ENCODE assay signal across 9 cellular contexts in the genomic region with DNA sequence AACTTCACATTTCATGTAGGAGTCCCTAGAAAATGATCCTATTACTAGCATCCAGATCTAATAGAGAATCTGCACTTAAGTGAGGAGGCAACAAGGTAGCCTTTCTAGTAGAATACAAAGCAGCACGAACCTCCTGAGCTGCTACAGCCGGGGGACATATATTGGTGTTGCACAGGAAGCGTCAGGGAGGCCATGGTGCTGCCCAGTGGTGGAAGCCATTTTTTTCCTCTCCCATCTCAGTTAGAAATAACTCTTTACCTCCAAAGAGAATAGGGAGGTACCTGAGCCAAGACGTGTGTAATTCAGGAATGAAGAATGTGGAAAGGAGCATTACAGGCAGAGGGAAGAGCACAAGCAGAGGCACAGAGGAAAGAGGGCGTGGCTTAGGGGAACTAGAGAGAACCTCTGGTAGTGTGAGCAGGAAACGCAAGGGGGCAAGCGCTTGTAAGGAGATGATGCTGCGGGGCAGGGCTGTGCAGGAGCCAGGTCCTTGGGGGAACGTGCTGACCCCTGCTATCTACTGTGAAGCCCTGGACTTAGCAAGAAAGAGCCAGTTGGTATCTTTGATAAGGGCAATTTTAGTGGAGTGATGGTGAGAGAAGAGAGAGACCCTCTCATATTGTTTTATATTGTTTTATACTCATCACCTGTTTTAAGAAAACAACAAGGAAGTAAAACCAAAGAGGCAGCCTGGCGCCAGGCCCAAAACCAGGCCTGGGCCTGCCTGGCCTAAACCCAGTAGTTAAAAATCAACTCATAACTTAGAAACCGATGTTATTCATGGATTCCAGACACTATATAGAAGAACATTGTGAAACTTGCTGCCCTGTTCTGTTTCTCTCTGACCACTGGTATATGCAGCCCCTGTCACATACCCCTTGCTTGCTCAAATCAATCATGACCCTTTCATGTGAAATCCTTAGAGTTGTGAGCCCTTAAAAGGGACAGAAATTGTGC. TPM values are rescaled to one million over a fixed set of nuclear protein-coding genes. Genes with fewer than 3 reads are reported as not detected.
DNase-seq lines count a peak whose midpoint lies in the region; ATAC-seq and TF ChIP-seq lines count a peak whose summit lies in the region.
"Had no signal": no experiment of that assay in that cellular context is flagged by ENCODE, and none has a peak within 500 bp of the region (broad histone marks: within the 10 kb centered on the region; RNA-seq: fewer than 3 reads in every experiment).

No MANE protein-coding gene starts in this region.

- no peaks in the 10 kb centered on the region for H3K79me2 ChIP-seq in mammary epithelial cell (ENCODE audit: insufficient read depth, low read length)

- H3K36me3 ChIP-seq in mammary epithelial cell (ENCODE audit: insufficient read depth, low read length) (no peaks in the 10 kb centered on the region), right lobe of liver (no peaks in the 10 kb centered on the region)
- H3K36me3 ChIP-seq: BLaER1 treated with 17β-estradiol and CSF1 and Interleukin-3, amounts not matched to agents 10 nM and 100 nM had no signal

- intact Hi-C loops in mammary epithelial cell (cut with micrococcal nuclease) = loop anchor here (2.0 to 5.0 kb wide), 2 partner anchors 50 to 93 kb away; a partner anchor contains a TSS
- intact Hi-C loops in MCF 10A (cut with micrococcal nuclease) = no loop called here
- intact Hi-C loops in right lobe of liver (cut with DNase I) = no loop called here

- H3K4me3 ChIP-seq in mammary epithelial cell (replicated peaks in 1 of 3; ENCODE audit: insufficient read depth in 1 of 3, low read depth in 2 of 3, low read length in 3 of 3) (no peak overlapping the region), right lobe of liver (no peak overlapping the region)
- H3K4me3 ChIP-seq: BLaER1 treated with 17β-estradiol and CSF1 and Interleukin-3, amounts not matched to agents 10 nM and 100 nM had no signal

- peaks cover 17% of the 10 kb centered on the region for H3K4me1 Mint-ChIP-seq in MCF 10A (ENCODE audit: insufficient read depth, unreplicated experiment)
- H3K4me1 Mint-ChIP-seq in activated T-cell treated with anti-CD3 and anti-CD28 coated beads, Interleukin-2, amount 50 U/mL, for 4 hours (ENCODE audit: low read depth) = peaks cover 54% of the 10 kb centered on the region

- no peak overlapping the region for H3K27ac Mint-ChIP-seq in MCF 10A (ENCODE audit: low read depth, unreplicated experiment)

- 73% methylated on average over 10 of the region's 11 CpGs for WGBS in mammary epithelial cell (ENCODE audit: low coverage, missing lambda C conversion rate)
- 60% methylated on average over 5 of the region's 11 CpGs for WGBS in right lobe of liver (ENCODE audit: insufficient coverage, low coverage, low lambda C conversion rate, missing lambda C conversion rate)

- H3K27me3 ChIP-seq in mammary epithelial cell (ENCODE audit: insufficient read depth, low read length) (no peaks in the 10 kb centered on the region), right lobe of liver (no peaks in the 10 kb centered on the region)

- ATAC-seq in activated T-cell treated with anti-CD3 and anti-CD28 coated beads, Interleukin-2, amount 50 U/mL, for 4 hours = peak; percentile 86
- peak; percentile 26 to 51 (median 40) for ATAC-seq in right lobe of liver
- no peak for ATAC-seq in GM19035 (IDR thresholded peaks at IDR 0.05; ENCODE audit: unreplicated experiment)

- H3K4me1 ChIP-seq in mammary epithelial cell (ENCODE audit: insufficient read depth, low read length) = peaks cover 5% of the 10 kb centered on the region
- H3K4me1 ChIP-seq in right lobe of liver = peaks cover 0 to 24% (median 9%) of the 10 kb centered on the region in 4 donors

- no peaks in the 10 kb centered on the region for H4K20me1 ChIP-seq in mammary epithelial cell (ENCODE audit: insufficient read depth, low read length)

- no peak for DNase-seq in mammary epithelial cell
- no peak for DNase-seq in MCF 10A (ENCODE audit: unreplicated experiment)
- peak; percentile 42 for DNase-seq in activated T-cell treated with anti-CD3 and anti-CD28 coated beads, Interleukin-2, amount 50 U/mL, for 4 hours
- DNase-seq in right lobe of liver = no peak
- DNase-seq in SW480 (ENCODE audit: low spot score) = no peak
- no peak for DNase-seq in NK-92 treated with Interleukin-12 subunit alpha and Interleukin-12 subunit beta, amount 100 ng/mL, for 24 hours (lab: John Stamatoyannopoulos, UW)
- no peak for DNase-seq in substantia nigra (lab: John Stamatoyannopoulos, UW)

- no peak overlapping the region for H3K4me3 Mint-ChIP-seq in MCF 10A (ENCODE audit: unreplicated experiment)
- peak overlapping the region; percentile 58 for H3K4me3 Mint-ChIP-seq in activated T-cell treated with anti-CD3 and anti-CD28 coated beads, Interleukin-2, amount 50 U/mL, for 4 hours

- BruUV-seq in mammary epithelial cell (replicated peaks; lab: Mats Ljungman, UMichigan) (no TSS peak), MCF 10A (replicated peaks; lab: Mats Ljungman, UMichigan) (no TSS peak)

- CTCF ChIA-PET in mammary epithelial cell (lab: Charles Lee; ENCODE audit: low non-redundant PET) = no interaction called here
- CTCF ChIA-PET in MCF 10A (lab: Yijun Ruan, JAX) = interaction anchor here (0.7 to 2.0 kb wide), 8 partner anchors 19 to 161 kb away, joined by 3 to 10 read pairs (median 6); no protein-coding TSS in a partner anchor

- TF ChIP-seq POLR2A in right lobe of liver (IDR thresholded peaks at IDR 0.05) = no peak

- no peaks in the 10 kb centered on the region for H3K27me3 Mint-ChIP-seq in MCF 10A (ENCODE audit: insufficient read depth, unreplicated experiment)
- no peaks in the 10 kb centered on the region for H3K27me3 Mint-ChIP-seq in activated T-cell treated with anti-CD3 and anti-CD28 coated beads, Interleukin-2, amount 50 U/mL, for 4 hours (ENCODE audit: low read depth)

- dilution Hi-C loops in mammary epithelial cell (cut with HindIII; ENCODE audit: low sequenced_read_pairs) = loop anchor here (5.0 kb wide), 2 partner anchors 43 to 153 kb away; no protein-coding TSS in a partner anchor

- H3K4me2 ChIP-seq in mammary epithelial cell (ENCODE audit: insufficient read depth, low read depth, low read length) = no peak overlapping the region
- H3K4me2 ChIP-seq: BLaER1 treated with 17β-estradiol and CSF1 and Interleukin-3, amounts not matched to agents 10 nM and 100 nM had no signal

- H3K9ac ChIP-seq in mammary epithelial cell (ENCODE audit: insufficient read depth, low read length) = no peak overlapping the region
- H3K9ac ChIP-seq: BLaER1 treated with 17β-estradiol and CSF1 and Interleukin-3, amounts not matched to agents 10 nM and 100 nM had no signal

- H2AFZ ChIP-seq in mammary epithelial cell (ENCODE audit: low read depth, low read length) = peak overlapping the region; percentile 89

- POLR2A ChIA-PET in MCF 10A (lab: Yijun Ruan, JAX) = interaction anchor here (0.6 to 2.0 kb wide), 2 partner anchors 27 to 52 kb away, joined by 3 to 5 read pairs; no protein-coding TSS in a partner anchor

- H3K36me3 Mint-ChIP-seq in MCF 10A (ENCODE audit: insufficient read depth, unreplicated experiment) = no peaks in the 10 kb centered on the region
- no peaks in the 10 kb centered on the region for H3K36me3 Mint-ChIP-seq in activated T-cell treated with anti-CD3 and anti-CD28 coated beads, Interleukin-2, amount 50 U/mL, for 4 hours (ENCODE audit: insufficient read depth)

- no peak for TF ChIP-seq CTCF in mammary epithelial cell (conservative IDR thresholded peaks at IDR 0.05 in 1 of 2, IDR thresholded peaks at IDR 0.05 in 1 of 2; ENCODE audit: extremely low read depth in 1 of 2, insufficient read depth in 1 of 2, low read depth in 1 of 2, low read length in 2 of 2)
- TF ChIP-seq CTCF in MCF 10A (IDR thresholded peaks at IDR 0.05; ENCODE audit: unreplicated experiment) = no peak
- TF ChIP-seq CTCF in right lobe of liver (IDR thresholded peaks at IDR 0.05) = no peak

- H3K27ac ChIP-seq in mammary epithelial cell (ENCODE audit: insufficient read depth, low read depth, low read length) (no peak overlapping the region), right lobe of liver (peak overlapping the region; percentile 7 to 75 (median 60)), substantia nigra (ENCODE audit: low read depth, low read length, poor library complexity, severe bottlenecking) (no peak overlapping the region)
- H3K27ac ChIP-seq: BLaER1 treated with 17β-estradiol and CSF1 and Interleukin-3, amounts not matched to agents 10 nM and 100 nM had no signal

- no peaks in the 10 kb centered on the region for H3K9me3 Mint-ChIP-seq in MCF 10A (ENCODE audit: unreplicated experiment)
- no peaks in the 10 kb centered on the region for H3K9me3 Mint-ChIP-seq in activated T-cell treated with anti-CD3 and anti-CD28 coated beads, Interleukin-2, amount 50 U/mL, for 4 hours

- no peaks in the 10 kb centered on the region for H3K9me3 ChIP-seq in mammary epithelial cell (replicated peaks; ENCODE audit: insufficient read depth, low read length)
- H3K9me3 ChIP-seq in right lobe of liver = no peaks in the 10 kb centered on the region
- H3K9me3 ChIP-seq: BLaER1 treated with 17β-estradiol and CSF1 and Interleukin-3, amounts not matched to agents 10 nM and 100 nM had no signal

- in situ Hi-C loops in mammary epithelial cell (cut with MboI; ENCODE audit: low sequenced_read_pairs in 2 of 2) = loop anchor here (5.0 to 10.0 kb wide), 2 partner anchors 148 to 150 kb away; no protein-coding TSS in a partner anchor

RNA-seq across cellular contexts. Expression of a gene that starts 50.0 kb away (rescaled TPM):
- total RNA-seq in mammary epithelial cell (10 to 100 TPM; 12.0 to 31.0 TPM), MCF 10A (2022) (11.4 and 12.9 TPM in 2 replicates), right lobe of liver (100 to 1,000 TPM in 2 of 6 experiments, 10 to 100 TPM in 4; 61.9 to 167 (median 84.4) TPM)
- polyA plus RNA-seq in mammary epithelial cell = 16.4 TPM
- polyA minus RNA-seq in mammary epithelial cell = 44.2 TPM
- 10 to 100 TPM; 23.6 to 37.3 (median 31.5) TPM for total RNA-seq in activated T-cell treated with anti-CD3 and anti-CD28 coated beads, Interleukin-2, amount 50 U/mL, for 4 hours

Comparison
In these comparisons a context has a peak if more than half of its experiments do, and no peak if none do; other contexts are left out.
1. H3K27ac ChIP-seq: peak in right lobe of liver (3 of 3); none in mammary epithelial cell (single experiment) and substantia nigra (single experiment).